1 cellular context compared by ENCODE assay signal in the genomic region with DNA sequence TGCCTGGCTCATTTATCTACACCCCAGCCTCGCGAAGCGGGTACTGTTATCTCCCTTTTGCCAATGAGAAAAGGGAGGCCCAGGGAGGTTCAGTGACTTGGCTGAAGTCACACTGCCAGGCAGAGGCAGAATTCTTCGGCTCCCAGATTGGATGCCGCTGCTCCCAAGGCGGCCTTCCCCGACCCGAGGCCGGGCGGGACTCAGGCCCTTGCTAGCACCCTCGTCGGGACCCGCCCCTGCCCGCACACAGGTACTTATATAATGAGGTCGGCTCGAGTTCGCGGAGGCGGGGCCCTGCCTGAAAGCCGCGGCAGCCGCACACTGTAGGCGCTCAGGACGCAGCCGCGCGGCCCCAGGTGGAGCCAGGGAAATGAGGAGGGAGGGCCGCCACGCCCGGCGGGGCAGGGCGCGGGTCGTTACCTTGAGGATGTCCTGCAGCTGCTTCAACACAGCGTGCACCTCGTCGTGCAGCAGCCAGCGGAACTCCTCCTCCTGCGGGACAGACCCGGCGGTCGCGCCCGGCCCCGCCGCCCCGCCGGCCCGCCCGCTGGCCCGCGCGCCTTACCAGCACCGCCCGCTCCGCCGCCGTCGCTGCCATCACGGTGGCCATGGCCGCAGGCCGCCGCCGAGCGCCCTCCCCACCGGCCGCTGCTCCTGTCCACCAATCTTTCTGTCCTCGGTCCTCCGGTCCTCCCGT.
TF ChIP-seq lines count a peak whose summit lies in the region.

A gene with protein sequence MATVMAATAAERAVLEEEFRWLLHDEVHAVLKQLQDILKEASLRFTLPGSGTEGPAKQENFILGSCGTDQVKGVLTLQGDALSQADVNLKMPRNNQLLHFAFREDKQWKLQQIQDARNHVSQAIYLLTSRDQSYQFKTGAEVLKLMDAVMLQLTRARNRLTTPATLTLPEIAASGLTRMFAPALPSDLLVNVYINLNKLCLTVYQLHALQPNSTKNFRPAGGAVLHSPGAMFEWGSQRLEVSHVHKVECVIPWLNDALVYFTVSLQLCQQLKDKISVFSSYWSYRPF (minus strand): TSS at position 672 of the 697 bp plus-strand sequence. CDS start 62 bp downstream, at position 610.

TF ChIP-seq in HepG2, 621 proteins besides CTCF, POLR2A, EP300 and RAD21 (continued from another document and continues in another):
- TF ChIP-seq ZNF557 (CRISPR knock-in tag; IDR thresholded peaks at IDR 0.05): no peak
- peak; percentile 57; the same call in 1 of the 2 replicates for TF ChIP-seq THAP11 (CRISPR knock-in tag; IDR thresholded peaks at IDR 0.05)
- no peak for TF ChIP-seq ZNF556 (CRISPR knock-in tag; IDR thresholded peaks at IDR 0.05; ENCODE audit: borderline replicate concordance)
- no peak for TF ChIP-seq CREM (IDR thresholded peaks at IDR 0.05)
- no peak for TF ChIP-seq CREM (CRISPR knock-in tag; IDR thresholded peaks at IDR 0.05)
- TF ChIP-seq U2AF2 (IDR thresholded peaks at IDR 0.05; ENCODE audit: low read depth, low read length): no peak
- TF ChIP-seq POLR2G (IDR thresholded peaks at IDR 0.05; ENCODE audit: low read depth, low read length): peak; percentile 67
- TF ChIP-seq HNRNPK (IDR thresholded peaks at IDR 0.05; ENCODE audit: low read depth, low read length, poor library complexity, severe bottlenecking): no peak
- no peak for TF ChIP-seq ZNF136 (CRISPR knock-in tag; IDR thresholded peaks at IDR 0.05; ENCODE audit: low read depth)
- TF ChIP-seq ZNF33A (CRISPR knock-in tag; IDR thresholded peaks at IDR 0.05; ENCODE audit: borderline replicate concordance): no peak
- no peak for TF ChIP-seq LCORL (IDR thresholded peaks at IDR 0.05)
- peak; percentile 28; the same call in 1 of the 2 replicates for TF ChIP-seq LCORL (CRISPR knock-in tag; IDR thresholded peaks at IDR 0.05)
- no peak for TF ChIP-seq E2F1 (CRISPR knock-in tag; IDR thresholded peaks at IDR 0.05)
- TF ChIP-seq ZNF232 (CRISPR knock-in tag; IDR thresholded peaks at IDR 0.05; ENCODE audit: borderline replicate concordance): no peak
- TF ChIP-seq, protein P1, sequence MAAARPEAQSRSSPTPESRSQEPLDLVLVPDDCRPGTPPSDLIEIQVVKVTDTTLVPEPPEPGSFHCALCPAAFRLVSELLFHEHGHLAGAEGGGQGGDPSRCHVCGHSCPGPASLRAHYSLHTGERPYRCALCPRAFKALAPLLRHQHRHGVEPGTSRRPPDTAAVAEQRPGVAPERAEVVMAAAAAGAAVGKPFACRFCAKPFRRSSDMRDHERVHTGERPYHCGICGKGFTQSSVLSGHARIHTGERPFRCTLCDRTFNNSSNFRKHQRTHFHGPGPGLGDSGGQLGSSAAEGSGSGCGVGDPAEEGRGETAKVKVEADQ (CRISPR knock-in tag; IDR thresholded peaks at IDR 0.05; ENCODE audit: borderline replicate concordance): no peak; the same call in 1 of the 2 replicates
- TF ChIP-seq NFE2 (CRISPR knock-in tag; IDR thresholded peaks at IDR 0.05): no peak
- TF ChIP-seq ZNF446 (CRISPR knock-in tag; IDR thresholded peaks at IDR 0.05): no peak
- TF ChIP-seq ZNF687 (CRISPR knock-in tag; IDR thresholded peaks at IDR 0.05): peak; percentile 79
- TF ChIP-seq HMG20A (CRISPR knock-in tag; IDR thresholded peaks at IDR 0.05; ENCODE audit: borderline replicate concordance): no peak
- TF ChIP-seq, protein P2, sequence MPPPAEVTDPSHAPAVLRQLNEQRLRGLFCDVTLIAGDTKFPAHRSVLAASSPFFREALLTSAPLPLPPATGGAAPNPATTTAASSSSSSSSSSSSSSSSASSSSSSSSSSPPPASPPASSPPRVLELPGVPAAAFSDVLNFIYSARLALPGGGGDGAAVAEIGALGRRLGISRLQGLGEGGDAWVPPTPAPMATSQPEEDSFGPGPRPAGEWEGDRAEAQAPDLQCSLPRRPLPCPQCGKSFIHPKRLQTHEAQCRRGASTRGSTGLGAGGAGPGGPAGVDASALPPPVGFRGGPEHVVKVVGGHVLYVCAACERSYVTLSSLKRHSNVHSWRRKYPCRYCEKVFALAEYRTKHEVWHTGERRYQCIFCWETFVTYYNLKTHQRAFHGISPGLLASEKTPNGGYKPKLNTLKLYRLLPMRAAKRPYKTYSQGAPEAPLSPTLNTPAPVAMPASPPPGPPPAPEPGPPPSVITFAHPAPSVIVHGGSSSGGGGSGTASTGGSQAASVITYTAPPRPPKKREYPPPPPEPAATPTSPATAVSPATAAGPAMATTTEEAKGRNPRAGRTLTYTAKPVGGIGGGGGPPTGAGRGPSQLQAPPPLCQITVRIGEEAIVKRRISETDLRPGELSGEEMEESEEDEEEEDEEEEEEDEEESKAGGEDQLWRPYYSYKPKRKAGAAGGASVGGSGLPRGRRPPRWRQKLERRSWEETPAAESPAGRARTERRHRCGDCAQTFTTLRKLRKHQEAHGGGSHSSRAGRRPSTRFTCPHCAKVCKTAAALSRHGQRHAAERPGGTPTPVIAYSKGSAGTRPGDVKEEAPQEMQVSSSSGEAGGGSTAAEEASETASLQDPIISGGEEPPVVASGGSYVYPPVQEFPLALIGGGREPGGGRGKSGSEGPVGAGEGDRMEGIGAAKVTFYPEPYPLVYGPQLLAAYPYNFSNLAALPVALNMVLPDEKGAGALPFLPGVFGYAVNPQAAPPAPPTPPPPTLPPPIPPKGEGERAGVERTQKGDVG (CRISPR knock-in tag; IDR thresholded peaks at IDR 0.05; ENCODE audit: borderline replicate concordance): peak; percentile 52; the same call in 1 of the 2 replicates
- 0 out of 2 replicates have a peak, but pooled peaks have one; percentile 9 for TF ChIP-seq CEBPG (CRISPR knock-in tag; IDR thresholded peaks at IDR 0.05)
- no peak for TF ChIP-seq TMF1 (CRISPR knock-in tag; IDR thresholded peaks at IDR 0.05; ENCODE audit: low read depth)
- TF ChIP-seq HOXA5 (CRISPR knock-in tag; IDR thresholded peaks at IDR 0.05): peak; percentile 27; the same call in 1 of the 2 replicates
- no peak for TF ChIP-seq AFF4 (CRISPR knock-in tag; IDR thresholded peaks at IDR 0.05)
- TF ChIP-seq PBX3 (CRISPR knock-in tag; IDR thresholded peaks at IDR 0.05; ENCODE audit: borderline replicate concordance): no peak
- TF ChIP-seq, protein P3, sequence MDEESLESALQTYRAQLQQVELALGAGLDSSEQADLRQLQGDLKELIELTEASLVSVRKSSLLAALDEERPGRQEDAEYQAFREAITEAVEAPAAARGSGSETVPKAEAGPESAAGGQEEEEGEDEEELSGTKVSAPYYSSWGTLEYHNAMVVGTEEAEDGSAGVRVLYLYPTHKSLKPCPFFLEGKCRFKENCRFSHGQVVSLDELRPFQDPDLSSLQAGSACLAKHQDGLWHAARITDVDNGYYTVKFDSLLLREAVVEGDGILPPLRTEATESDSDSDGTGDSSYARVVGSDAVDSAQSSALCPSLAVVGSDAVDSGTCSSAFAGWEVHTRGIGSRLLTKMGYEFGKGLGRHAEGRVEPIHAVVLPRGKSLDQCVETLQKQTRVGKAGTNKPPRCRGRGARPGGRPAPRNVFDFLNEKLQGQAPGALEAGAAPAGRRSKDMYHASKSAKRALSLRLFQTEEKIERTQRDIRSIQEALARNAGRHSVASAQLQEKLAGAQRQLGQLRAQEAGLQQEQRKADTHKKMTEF (CRISPR knock-in tag; IDR thresholded peaks at IDR 0.05): peak; percentile 42; the same call in 1 of the 2 replicates
- no peak for TF ChIP-seq PLSCR1 (CRISPR knock-in tag; IDR thresholded peaks at IDR 0.05; ENCODE audit: borderline replicate concordance)
- no peak for TF ChIP-seq REL (CRISPR knock-in tag; conservative IDR thresholded peaks at IDR 0.05)
- 0 out of 2 replicates have a peak, but pooled peaks have one; percentile 52 for TF ChIP-seq ISL2 (CRISPR knock-in tag; IDR thresholded peaks at IDR 0.05)
- TF ChIP-seq NR2F1 (CRISPR knock-in tag; IDR thresholded peaks at IDR 0.05): peak in 1 of 2 experiments; percentile 36; a peak in 1 of 4 replicates
- TF ChIP-seq, protein P4, sequence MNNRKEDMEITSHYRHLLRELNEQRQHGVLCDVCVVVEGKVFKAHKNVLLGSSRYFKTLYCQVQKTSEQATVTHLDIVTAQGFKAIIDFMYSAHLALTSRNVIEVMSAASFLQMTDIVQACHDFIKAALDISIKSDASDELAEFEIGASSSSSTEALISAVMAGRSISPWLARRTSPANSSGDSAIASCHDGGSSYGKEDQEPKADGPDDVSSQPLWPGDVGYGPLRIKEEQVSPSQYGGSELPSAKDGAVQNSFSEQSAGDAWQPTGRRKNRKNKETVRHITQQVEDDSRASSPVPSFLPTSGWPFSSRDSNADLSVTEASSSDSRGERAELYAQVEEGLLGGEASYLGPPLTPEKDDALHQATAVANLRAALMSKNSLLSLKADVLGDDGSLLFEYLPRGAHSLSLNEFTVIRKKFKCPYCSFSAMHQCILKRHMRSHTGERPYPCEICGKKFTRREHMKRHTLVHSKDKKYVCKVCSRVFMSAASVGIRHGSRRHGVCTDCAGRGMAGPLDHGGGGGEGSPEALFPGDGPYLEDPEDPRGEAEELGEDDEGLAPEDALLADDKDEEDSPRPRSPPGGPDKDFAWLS (CRISPR knock-in tag; IDR thresholded peaks at IDR 0.05; ENCODE audit: borderline replicate concordance): no peak
- no peak for TF ChIP-seq ZNF703 (CRISPR knock-in tag; IDR thresholded peaks at IDR 0.05; ENCODE audit: borderline replicate concordance)
